1 cellular context compared by ENCODE assay signal in the genomic region with DNA sequence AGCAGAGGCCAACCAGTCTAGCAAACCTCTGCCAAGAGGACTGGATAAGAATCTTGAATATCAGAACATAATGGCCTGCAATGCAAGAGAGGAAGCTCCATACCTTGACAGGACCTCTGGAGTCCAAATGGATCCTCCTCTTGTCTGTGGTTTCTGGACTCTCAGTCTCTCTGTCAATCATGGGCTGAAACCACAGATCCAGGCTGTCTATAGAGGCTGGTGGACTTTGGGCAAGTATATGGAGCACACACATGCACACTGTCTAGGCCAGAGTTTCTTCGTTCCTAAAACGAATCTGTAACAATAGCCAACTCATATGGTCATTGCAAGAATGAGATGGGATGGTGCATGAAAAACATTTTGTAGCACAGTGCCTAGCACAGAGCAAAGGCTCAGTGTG.
TF ChIP-seq lines count a peak whose summit lies in the region.

No MANE protein-coding gene starts in this region.

TF ChIP-seq in K562, 482 proteins besides CTCF, POLR2A, EP300 and RAD21:
- TF ChIP-seq NFRKB (IDR thresholded peaks at IDR 0.05; ENCODE audit: low read depth) = no peak
- peak; percentile 40; the same call in 1 of the 2 replicates for TF ChIP-seq PKNOX1 (IDR thresholded peaks at IDR 0.05)
- no peak for TF ChIP-seq PTTG1 (tag; IDR thresholded peaks at IDR 0.05; ENCODE audit: low read depth)
- TF ChIP-seq ZNF165 (CRISPR knock-in tag; IDR thresholded peaks at IDR 0.05; ENCODE audit: borderline replicate concordance) = no peak
- no peak for TF ChIP-seq BRF1 (IDR thresholded peaks at IDR 0.05; ENCODE audit: borderline replicate concordance, extremely low read depth, insufficient read length)
- no peak for TF ChIP-seq EWSR1 (IDR thresholded peaks at IDR 0.05; ENCODE audit: borderline replicate concordance, low read depth, partially characterized antibody)
- TF ChIP-seq XRCC4 (IDR thresholded peaks at IDR 0.05; ENCODE audit: extremely low read depth, insufficient read depth, insufficient read length) = no peak
TF ChIP-seq in K562: peak in this region for 1.
